ENCODE assay signal across 11 cellular contexts in the genomic region with DNA sequence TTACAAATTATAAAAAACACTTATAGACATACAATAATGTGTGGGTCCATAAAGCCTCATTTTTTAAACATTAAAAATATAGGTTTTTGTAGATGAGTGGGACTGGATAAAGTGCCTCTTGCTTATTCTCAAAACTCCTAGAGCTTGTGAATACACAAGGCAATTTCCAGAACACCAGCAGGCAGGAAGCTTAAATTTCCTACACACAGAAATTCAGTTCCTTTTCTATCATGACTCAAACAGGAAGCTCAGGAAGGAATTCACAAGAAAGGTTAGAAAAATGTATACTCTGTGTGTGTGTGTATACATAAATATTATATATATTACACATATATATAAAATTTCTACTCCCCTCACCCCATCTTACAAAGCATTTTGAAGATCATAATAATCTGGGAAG. TPM values are rescaled to one million over a fixed set of nuclear protein-coding genes. Genes with fewer than 3 reads are reported as not detected.
"Had no signal": no experiment of that assay in that cellular context is flagged by ENCODE, and none has a peak within 500 bp of the region (broad histone marks: within the 10 kb centered on the region; RNA-seq: fewer than 3 reads in every experiment).

No MANE protein-coding gene starts in this region.

- H3K27ac ChIP-seq: GM23248 had no signal

- H3K4me1 ChIP-seq: HAP-1 had no signal

- H3K4me3 ChIP-seq: GM23248, GM23338, HAP-1 had no signal

- H2AFZ ChIP-seq: GM23248, GM23338 had no signal

- DNase-seq: GM23248, GOT3, H7, H9, HCEC 1CT, HFFc6 had no signal

- FAIRE-seq: H1, H54 had no signal

- H3K4me2 ChIP-seq: GM23338 had no signal

- H3K9me3 ChIP-seq: HAP-1 had no signal

- H3K36me3 ChIP-seq: HAP-1 had no signal

- H3K9ac ChIP-seq: GM23248 had no signal

RNA-seq across cellular contexts. Expression of a gene that starts 11.3 kb away (rescaled TPM):
- total RNA-seq: GM23248, GM23338, H1, H7, H9, HFFc6 had no signal
- polyA plus RNA-seq: GM23248, GM23338, H1 had no signal

RNA-seq across cellular contexts. Expression of a gene that starts 12.4 kb away (rescaled TPM):
- total RNA-seq: GM23248, GM23338, H1, H4, H7, H9, HFFc6 had no signal
- polyA plus RNA-seq: GM23248, GM23338, H1 had no signal

RNA-seq across cellular contexts. Expression of a gene that starts 43.2 kb away (rescaled TPM):
- total RNA-seq: GM23248, GM23338, H1, H4, H7, H9, HFFc6 had no signal
- polyA plus RNA-seq: GM23248, GM23338, H1 had no signal
